Comparison of ENCODE assay signal across 1 cellular context in the genomic region with DNA sequence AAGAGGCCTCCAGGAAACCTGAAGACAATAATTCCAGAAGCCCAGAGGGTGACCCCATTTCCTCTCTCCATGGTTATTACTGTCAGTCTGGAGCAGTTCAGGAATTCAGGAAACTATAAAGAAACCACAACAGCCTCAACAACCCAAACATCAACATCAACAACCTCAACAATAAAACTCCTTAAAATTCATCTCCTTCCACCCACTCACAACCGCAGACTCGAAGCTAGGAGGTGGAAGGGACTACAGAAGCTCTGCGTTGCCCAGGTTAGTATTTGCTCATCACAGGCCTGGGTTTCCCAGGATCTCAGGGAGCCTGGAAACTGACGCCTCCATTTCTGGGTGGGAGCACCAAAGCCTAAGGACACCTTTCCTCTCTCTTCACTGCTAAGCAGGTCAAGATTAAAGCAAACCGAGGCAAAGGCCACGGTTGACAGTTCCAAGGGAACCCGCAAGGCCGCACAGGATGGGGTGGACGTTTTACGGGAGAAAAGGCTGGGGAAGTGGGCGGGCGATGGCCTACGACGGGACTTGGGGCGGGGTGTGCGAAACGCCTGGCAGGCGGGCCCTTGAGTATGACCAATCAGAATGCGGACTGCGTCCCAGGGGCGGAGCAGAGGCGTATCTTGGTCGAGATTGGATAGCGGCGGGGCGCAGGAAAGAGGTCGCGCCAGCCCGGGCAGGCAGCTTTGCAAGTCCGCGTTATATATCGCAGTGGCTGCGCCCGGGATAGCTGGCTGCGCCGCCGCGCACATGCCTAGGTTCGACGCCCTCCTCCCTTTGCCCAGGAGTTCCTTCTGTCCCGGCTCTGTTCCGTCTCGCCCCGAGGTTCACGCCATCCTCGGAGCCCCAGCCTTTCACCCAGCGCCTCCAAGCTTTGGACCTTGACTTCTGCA.
TF ChIP-seq lines count a peak whose summit lies in the region.

A gene with protein sequence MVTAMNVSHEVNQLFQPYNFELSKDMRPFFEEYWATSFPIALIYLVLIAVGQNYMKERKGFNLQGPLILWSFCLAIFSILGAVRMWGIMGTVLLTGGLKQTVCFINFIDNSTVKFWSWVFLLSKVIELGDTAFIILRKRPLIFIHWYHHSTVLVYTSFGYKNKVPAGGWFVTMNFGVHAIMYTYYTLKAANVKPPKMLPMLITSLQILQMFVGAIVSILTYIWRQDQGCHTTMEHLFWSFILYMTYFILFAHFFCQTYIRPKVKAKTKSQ (plus strand): TSS at position 654 of the 896 bp plus-strand sequence. CDS start 250 bp downstream, outside the sequence.

TF ChIP-seq in HepG2, 621 proteins besides CTCF, POLR2A, EP300 and RAD21 (continued from another document and continues in another):
- no peak for TF ChIP-seq PAF1 (CRISPR knock-in tag; IDR thresholded peaks at IDR 0.05)
- TF ChIP-seq MEIS1 (CRISPR knock-in tag; IDR thresholded peaks at IDR 0.05; ENCODE audit: borderline replicate concordance): peak; percentile 89
- no peak for TF ChIP-seq CBX1 (IDR thresholded peaks at IDR 0.05; ENCODE audit: low read depth)
- peak; percentile 76 for TF ChIP-seq ARID2 (CRISPR knock-in tag; IDR thresholded peaks at IDR 0.05; ENCODE audit: borderline replicate concordance)
- no peak for TF ChIP-seq SRSF1 (optimal IDR thresholded peaks at IDR 0.05; ENCODE audit: low read depth, low read length)
- TF ChIP-seq RARG (CRISPR knock-in tag; IDR thresholded peaks at IDR 0.05; ENCODE audit: low read depth): no peak
- no peak for TF ChIP-seq GTF2F1 (IDR thresholded peaks at IDR 0.05; ENCODE audit: low read length)
- TF ChIP-seq ZNF552 (CRISPR knock-in tag; IDR thresholded peaks at IDR 0.05; ENCODE audit: borderline replicate concordance): peak; percentile 94; the same call in 1 of the 2 replicates
- 0 out of 2 replicates have a peak, but pooled peaks have one; percentile 24 for TF ChIP-seq RBFOX2 (IDR thresholded peaks at IDR 0.05; ENCODE audit: low read depth, low read length)
- TF ChIP-seq, protein P1, sequence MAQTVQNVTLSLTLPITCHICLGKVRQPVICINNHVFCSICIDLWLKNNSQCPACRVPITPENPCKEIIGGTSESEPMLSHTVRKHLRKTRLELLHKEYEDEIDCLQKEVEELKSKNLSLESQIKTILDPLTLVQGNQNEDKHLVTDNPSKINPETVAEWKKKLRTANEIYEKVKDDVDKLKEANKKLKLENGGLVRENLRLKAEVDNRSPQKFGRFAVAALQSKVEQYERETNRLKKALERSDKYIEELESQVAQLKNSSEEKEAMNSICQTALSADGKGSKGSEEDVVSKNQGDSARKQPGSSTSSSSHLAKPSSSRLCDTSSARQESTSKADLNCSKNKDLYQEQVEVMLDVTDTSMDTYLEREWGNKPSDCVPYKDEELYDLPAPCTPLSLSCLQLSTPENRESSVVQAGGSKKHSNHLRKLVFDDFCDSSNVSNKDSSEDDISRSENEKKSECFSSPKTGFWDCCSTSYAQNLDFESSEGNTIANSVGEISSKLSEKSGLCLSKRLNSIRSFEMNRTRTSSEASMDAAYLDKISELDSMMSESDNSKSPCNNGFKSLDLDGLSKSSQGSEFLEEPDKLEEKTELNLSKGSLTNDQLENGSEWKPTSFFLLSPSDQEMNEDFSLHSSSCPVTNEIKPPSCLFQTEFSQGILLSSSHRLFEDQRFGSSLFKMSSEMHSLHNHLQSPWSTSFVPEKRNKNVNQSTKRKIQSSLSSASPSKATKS (CRISPR knock-in tag; IDR thresholded peaks at IDR 0.05): peak; percentile 62; the same call in 1 of the 2 replicates
- no peak; the same call in 1 of the 2 replicates for TF ChIP-seq SIN3A (IDR thresholded peaks at IDR 0.05; ENCODE audit: borderline replicate concordance, low read depth, low read length)
- peak; percentile 84; the same call in 1 of the 2 replicates for TF ChIP-seq ZNF83 (CRISPR knock-in tag; IDR thresholded peaks at IDR 0.05; ENCODE audit: borderline replicate concordance)
- TF ChIP-seq, protein P2, sequence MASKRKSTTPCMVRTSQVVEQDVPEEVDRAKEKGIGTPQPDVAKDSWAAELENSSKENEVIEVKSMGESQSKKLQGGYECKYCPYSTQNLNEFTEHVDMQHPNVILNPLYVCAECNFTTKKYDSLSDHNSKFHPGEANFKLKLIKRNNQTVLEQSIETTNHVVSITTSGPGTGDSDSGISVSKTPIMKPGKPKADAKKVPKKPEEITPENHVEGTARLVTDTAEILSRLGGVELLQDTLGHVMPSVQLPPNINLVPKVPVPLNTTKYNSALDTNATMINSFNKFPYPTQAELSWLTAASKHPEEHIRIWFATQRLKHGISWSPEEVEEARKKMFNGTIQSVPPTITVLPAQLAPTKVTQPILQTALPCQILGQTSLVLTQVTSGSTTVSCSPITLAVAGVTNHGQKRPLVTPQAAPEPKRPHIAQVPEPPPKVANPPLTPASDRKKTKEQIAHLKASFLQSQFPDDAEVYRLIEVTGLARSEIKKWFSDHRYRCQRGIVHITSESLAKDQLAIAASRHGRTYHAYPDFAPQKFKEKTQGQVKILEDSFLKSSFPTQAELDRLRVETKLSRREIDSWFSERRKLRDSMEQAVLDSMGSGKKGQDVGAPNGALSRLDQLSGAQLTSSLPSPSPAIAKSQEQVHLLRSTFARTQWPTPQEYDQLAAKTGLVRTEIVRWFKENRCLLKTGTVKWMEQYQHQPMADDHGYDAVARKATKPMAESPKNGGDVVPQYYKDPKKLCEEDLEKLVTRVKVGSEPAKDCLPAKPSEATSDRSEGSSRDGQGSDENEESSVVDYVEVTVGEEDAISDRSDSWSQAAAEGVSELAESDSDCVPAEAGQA (IDR thresholded peaks at IDR 0.05; ENCODE audit: low read depth): no peak
- TF ChIP-seq, protein P2 (CRISPR knock-in tag; IDR thresholded peaks at IDR 0.05; ENCODE audit: borderline replicate concordance): 0 out of 2 replicates have a peak, but pooled peaks have one; percentile 53
- 0 out of 2 replicates have a peak, but pooled peaks have one; percentile 24 for TF ChIP-seq HMG20A (CRISPR knock-in tag; IDR thresholded peaks at IDR 0.05; ENCODE audit: borderline replicate concordance)
- TF ChIP-seq POLR2AphosphoS5 (IDR thresholded peaks at IDR 0.05; ENCODE audit: low read depth, low read length): peak; percentile 61
- TF ChIP-seq GFI1 (CRISPR knock-in tag; IDR thresholded peaks at IDR 0.05; ENCODE audit: borderline replicate concordance): no peak
- no peak for TF ChIP-seq CCAR2 (optimal IDR thresholded peaks at IDR 0.05; ENCODE audit: low read depth, low read length)
- no peak; the same call in 1 of the 2 replicates for TF ChIP-seq ZNF841 (CRISPR knock-in tag; IDR thresholded peaks at IDR 0.05; ENCODE audit: borderline replicate concordance)
- TF ChIP-seq, protein P3, sequence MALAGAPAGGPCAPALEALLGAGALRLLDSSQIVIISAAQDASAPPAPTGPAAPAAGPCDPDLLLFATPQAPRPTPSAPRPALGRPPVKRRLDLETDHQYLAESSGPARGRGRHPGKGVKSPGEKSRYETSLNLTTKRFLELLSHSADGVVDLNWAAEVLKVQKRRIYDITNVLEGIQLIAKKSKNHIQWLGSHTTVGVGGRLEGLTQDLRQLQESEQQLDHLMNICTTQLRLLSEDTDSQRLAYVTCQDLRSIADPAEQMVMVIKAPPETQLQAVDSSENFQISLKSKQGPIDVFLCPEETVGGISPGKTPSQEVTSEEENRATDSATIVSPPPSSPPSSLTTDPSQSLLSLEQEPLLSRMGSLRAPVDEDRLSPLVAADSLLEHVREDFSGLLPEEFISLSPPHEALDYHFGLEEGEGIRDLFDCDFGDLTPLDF (CRISPR knock-in tag; IDR thresholded peaks at IDR 0.05): peak; percentile 40; the same call in 1 of the 2 replicates
- no peak for TF ChIP-seq ZNF75D (CRISPR knock-in tag; IDR thresholded peaks at IDR 0.05; ENCODE audit: borderline replicate concordance)
- TF ChIP-seq, protein P4, sequence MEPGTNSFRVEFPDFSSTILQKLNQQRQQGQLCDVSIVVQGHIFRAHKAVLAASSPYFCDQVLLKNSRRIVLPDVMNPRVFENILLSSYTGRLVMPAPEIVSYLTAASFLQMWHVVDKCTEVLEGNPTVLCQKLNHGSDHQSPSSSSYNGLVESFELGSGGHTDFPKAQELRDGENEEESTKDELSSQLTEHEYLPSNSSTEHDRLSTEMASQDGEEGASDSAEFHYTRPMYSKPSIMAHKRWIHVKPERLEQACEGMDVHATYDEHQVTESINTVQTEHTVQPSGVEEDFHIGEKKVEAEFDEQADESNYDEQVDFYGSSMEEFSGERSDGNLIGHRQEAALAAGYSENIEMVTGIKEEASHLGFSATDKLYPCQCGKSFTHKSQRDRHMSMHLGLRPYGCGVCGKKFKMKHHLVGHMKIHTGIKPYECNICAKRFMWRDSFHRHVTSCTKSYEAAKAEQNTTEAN (CRISPR knock-in tag; conservative IDR thresholded peaks at IDR 0.05): peak; percentile 79
- peak; percentile 95 for TF ChIP-seq ZNF772 (CRISPR knock-in tag; IDR thresholded peaks at IDR 0.05)
- no peak for TF ChIP-seq HNRNPL (IDR thresholded peaks at IDR 0.05; ENCODE audit: low read depth, low read length)
- TF ChIP-seq PCBP1 (IDR thresholded peaks at IDR 0.05; ENCODE audit: borderline replicate concordance, low read depth, low read length): no peak
- TF ChIP-seq, protein P5, sequence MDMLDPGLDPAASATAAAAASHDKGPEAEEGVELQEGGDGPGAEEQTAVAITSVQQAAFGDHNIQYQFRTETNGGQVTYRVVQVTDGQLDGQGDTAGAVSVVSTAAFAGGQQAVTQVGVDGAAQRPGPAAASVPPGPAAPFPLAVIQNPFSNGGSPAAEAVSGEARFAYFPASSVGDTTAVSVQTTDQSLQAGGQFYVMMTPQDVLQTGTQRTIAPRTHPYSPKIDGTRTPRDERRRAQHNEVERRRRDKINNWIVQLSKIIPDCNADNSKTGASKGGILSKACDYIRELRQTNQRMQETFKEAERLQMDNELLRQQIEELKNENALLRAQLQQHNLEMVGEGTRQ (IDR thresholded peaks at IDR 0.05; ENCODE audit: low read depth, low read length): no peak
- TF ChIP-seq, protein P5 (CRISPR knock-in tag; IDR thresholded peaks at IDR 0.05; ENCODE audit: borderline replicate concordance): no peak; the same call in 1 of the 2 replicates
- TF ChIP-seq, protein P6, sequence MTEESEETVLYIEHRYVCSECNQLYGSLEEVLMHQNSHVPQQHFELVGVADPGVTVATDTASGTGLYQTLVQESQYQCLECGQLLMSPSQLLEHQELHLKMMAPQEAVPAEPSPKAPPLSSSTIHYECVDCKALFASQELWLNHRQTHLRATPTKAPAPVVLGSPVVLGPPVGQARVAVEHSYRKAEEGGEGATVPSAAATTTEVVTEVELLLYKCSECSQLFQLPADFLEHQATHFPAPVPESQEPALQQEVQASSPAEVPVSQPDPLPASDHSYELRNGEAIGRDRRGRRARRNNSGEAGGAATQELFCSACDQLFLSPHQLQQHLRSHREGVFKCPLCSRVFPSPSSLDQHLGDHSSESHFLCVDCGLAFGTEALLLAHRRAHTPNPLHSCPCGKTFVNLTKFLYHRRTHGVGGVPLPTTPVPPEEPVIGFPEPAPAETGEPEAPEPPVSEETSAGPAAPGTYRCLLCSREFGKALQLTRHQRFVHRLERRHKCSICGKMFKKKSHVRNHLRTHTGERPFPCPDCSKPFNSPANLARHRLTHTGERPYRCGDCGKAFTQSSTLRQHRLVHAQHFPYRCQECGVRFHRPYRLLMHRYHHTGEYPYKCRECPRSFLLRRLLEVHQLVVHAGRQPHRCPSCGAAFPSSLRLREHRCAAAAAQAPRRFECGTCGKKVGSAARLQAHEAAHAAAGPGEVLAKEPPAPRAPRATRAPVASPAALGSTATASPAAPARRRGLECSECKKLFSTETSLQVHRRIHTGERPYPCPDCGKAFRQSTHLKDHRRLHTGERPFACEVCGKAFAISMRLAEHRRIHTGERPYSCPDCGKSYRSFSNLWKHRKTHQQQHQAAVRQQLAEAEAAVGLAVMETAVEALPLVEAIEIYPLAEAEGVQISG (CRISPR knock-in tag; IDR thresholded peaks at IDR 0.05): peak; percentile 72
- TF ChIP-seq CEBPG (CRISPR knock-in tag; IDR thresholded peaks at IDR 0.05): no peak
- TF ChIP-seq KDM5A (IDR thresholded peaks at IDR 0.05; ENCODE audit: borderline replicate concordance, low read length): no peak
- TF ChIP-seq ZFP36L1 (CRISPR knock-in tag; IDR thresholded peaks at IDR 0.05): peak; percentile 93
- 0 out of 2 replicates have a peak, but pooled peaks have one; percentile 47 for TF ChIP-seq ZNF530 (CRISPR knock-in tag; IDR thresholded peaks at IDR 0.05; ENCODE audit: low read depth)
- no peak for TF ChIP-seq PLRG1 (conservative IDR thresholded peaks at IDR 0.05)
- peak; percentile 74 for TF ChIP-seq ZNF501 (CRISPR knock-in tag; IDR thresholded peaks at IDR 0.05)
- TF ChIP-seq, protein P7, sequence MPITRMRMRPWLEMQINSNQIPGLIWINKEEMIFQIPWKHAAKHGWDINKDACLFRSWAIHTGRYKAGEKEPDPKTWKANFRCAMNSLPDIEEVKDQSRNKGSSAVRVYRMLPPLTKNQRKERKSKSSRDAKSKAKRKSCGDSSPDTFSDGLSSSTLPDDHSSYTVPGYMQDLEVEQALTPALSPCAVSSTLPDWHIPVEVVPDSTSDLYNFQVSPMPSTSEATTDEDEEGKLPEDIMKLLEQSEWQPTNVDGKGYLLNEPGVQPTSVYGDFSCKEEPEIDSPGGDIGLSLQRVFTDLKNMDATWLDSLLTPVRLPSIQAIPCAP (CRISPR knock-in tag; IDR thresholded peaks at IDR 0.05; ENCODE audit: low read depth): no peak
- TF ChIP-seq KMT2B (CRISPR knock-in tag; IDR thresholded peaks at IDR 0.05): no peak
